Comparison of ENCODE assay signal across 17 cellular contexts in the genomic region with DNA sequence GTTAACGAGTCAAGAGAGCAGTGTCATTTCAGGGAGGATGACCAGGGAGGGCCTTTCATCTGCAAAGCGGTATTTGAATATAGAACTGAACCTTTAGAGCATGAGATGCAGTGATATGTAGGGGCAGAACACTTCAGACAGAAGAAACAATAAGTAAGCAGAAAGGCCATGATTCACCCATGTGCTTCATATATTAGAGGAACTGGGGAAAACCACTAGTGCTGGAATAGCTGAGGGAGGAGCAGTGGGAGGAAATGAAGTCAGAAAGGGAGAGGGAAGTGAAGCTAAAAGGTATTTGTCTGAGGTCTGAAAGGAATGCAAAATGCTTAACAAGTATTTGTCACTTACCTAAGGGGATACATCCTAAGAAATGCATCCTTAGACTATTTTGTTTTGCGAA.
A peak's percentile ranks its signal among the peaks of the same experiment; 100 is the strongest.
DNase-seq lines count a peak whose midpoint lies in the region; ATAC-seq, FAIRE-seq and TF ChIP-seq lines count a peak whose summit lies in the region.
"Had no signal": no experiment of that assay in that cellular context is flagged by ENCODE, and none has a peak within 500 bp of the region (broad histone marks: within the 10 kb centered on the region; RNA-seq: fewer than 3 reads in every experiment).

No MANE protein-coding gene starts in this region.

- DNase-seq in DMS53 (lab: John Stamatoyannopoulos, UW), result peak; percentile 35
- DNase-seq in DMS53 treated with DMSO at 0.1 percent for 48 hours (lab: John Stamatoyannopoulos, UW; ENCODE audit: unreplicated experiment), result no peak
- DNase-seq in RWPE2 (ENCODE audit: low spot score), result no peak
- peak; percentile 52 for DNase-seq in epithelial cell of proximal tubule (ENCODE audit: low read depth)
- peak; percentile 20 for DNase-seq in urothelium cell line (ENCODE audit: low spot score)
- DNase-seq in T-helper 2 cell, result no peak
- no peak for DNase-seq in NCI-H2107 (lab: John Stamatoyannopoulos, UW)
- DNase-seq in activated CD4-positive, CD25-positive, alpha-beta regulatory T cell (lab: John Stamatoyannopoulos, UW), result no peak
- DNase-seq: activated CD8-positive, alpha-beta memory T cell treated with anti-CD3 and anti-CD28 coated beads, Interleukin-2, amount 10 ng/mL, durations not matched to agents 7 days and 5 days; CD8-positive, alpha-beta T cell; NCI-H1092; Peyer's patch had no signal

- ATAC-seq in RWPE2 (ENCODE audit: low read depth), result peak; percentile 41; the same call in 1 of the 3 replicates
- ATAC-seq: activated CD8-positive, alpha-beta memory T cell treated with anti-CD3 and anti-CD28 coated beads, Interleukin-2, amount 10 ng/mL, durations not matched to agents 7 days and 5 days; CD8-positive, alpha-beta T cell; HCT116 had no signal

- H3K27ac ChIP-seq in RWPE2 (ENCODE audit: poor library complexity, severe bottlenecking), result no peak overlapping the region
- H3K27ac ChIP-seq: 22Rv1, esophagus muscularis mucosa, HL-60, neutrophil, Peyer's patch had no signal

- FAIRE-seq in urothelium cell line (lab: Jason Lieb, UNC), result no peak

- H3K9me3 ChIP-seq in RWPE2 (ENCODE audit: severe bottlenecking), result no peaks in the 10 kb centered on the region
- H3K9me3 ChIP-seq: esophagus muscularis mucosa, neutrophil, Peyer's patch had no signal

- H3K4me1 ChIP-seq in RWPE2 (ENCODE audit: insufficient read depth, poor library complexity, severe bottlenecking), result no peaks in the 10 kb centered on the region
- H3K4me1 ChIP-seq: esophagus muscularis mucosa, Peyer's patch had no signal

- H3K27me3 ChIP-seq in RWPE2 (ENCODE audit: insufficient read depth, poor library complexity, severe bottlenecking), result no peaks in the 10 kb centered on the region
- H3K27me3 ChIP-seq: esophagus muscularis mucosa, neutrophil, Peyer's patch had no signal

- H3K4me3 ChIP-seq in RWPE2 (ENCODE audit: severe bottlenecking) (no peak overlapping the region), epithelial cell of proximal tubule (ENCODE audit: low read depth, low read length) (no peak overlapping the region)
- H3K4me3 ChIP-seq: esophagus muscularis mucosa, Peyer's patch had no signal

- no peaks in the 10 kb centered on the region for H3K36me3 ChIP-seq in RWPE2 (ENCODE audit: low read depth)
- H3K36me3 ChIP-seq: esophagus muscularis mucosa, neutrophil, Peyer's patch had no signal

- TF ChIP-seq CTCF in RWPE2 (IDR thresholded peaks at IDR 0.05; ENCODE audit: poor library complexity, severe bottlenecking) (no peak), epithelial cell of proximal tubule (conservative IDR thresholded peaks at IDR 0.05; ENCODE audit: low read depth, low read length) (no peak)

Comparison
In these comparisons a context has a peak if more than half of its experiments do, and no peak if none do; other contexts are left out.
1. DNase-seq: peak in DMS53 (single experiment), epithelial cell of proximal tubule (single experiment) and urothelium cell line (single experiment); none in DMS53 treated with DMSO at 0.1 percent for 48 hours (single experiment), RWPE2 (single experiment), T-helper 2 cell (0 of 5), NCI-H2107 (single experiment) and activated CD4-positive, CD25-positive, alpha-beta regulatory T cell (0 of 4).